ENCODE assay signal across 8 cellular contexts in the genomic region with DNA sequence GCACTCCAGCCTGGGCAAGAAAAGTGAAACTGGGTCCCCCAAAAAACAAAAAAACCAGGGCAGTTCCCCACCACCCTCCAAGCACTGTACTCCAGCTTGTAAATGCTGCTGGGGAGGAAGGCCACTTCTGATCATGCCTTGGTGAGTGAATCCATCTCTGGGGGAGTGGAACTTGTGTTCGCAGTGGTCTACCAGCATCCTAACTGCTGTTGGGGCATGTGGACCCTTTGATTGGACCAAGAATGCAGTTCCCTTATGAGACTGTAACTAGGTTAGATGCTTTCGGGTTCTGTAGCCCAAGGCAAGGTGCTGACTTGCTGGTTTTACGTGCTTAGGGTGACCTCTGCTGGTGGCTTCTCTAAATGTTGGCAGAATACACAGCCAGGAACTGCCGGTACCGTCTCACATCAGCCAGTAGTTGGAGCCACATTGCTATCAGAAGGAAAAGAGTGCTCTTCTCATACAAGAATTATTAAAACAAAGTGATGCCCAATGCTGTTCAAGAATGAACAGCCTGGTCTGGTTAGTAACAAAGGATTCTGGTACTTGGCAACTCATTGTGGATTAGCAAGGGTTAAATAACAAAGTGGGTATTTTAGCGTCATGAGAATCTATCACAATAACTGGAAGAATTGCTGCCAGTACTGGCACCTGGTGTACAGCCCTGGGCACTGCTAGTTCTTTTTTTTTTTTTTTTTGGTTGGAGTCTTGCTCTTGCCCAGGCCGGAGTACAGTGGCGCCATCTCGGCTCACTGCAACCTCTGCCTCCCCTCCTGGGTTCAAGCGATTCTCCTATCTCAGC. TPM values are rescaled to one million over a fixed set of nuclear protein-coding genes. Genes with fewer than 3 reads are reported as not detected.
DNase-seq lines count a peak whose midpoint lies in the region; ATAC-seq, FAIRE-seq and TF ChIP-seq lines count a peak whose summit lies in the region.

No MANE protein-coding gene starts in this region.

- no peak overlapping the region for H3K4me3 ChIP-seq in cardiac muscle cell

- H3K4me1 ChIP-seq in cardiac muscle cell (ENCODE audit: low read depth) = no peaks in the 10 kb centered on the region

- peak overlapping the region; percentile 78 for H3K27ac Mint-ChIP-seq in activated naive CD8-positive, alpha-beta T cell treated with anti-CD3 and anti-CD28 coated beads, Interleukin-2, amount 50 U/mL, for 24 hours

- H3K9me3 ChIP-seq in cardiac muscle cell (ENCODE audit: low read depth) = no peaks in the 10 kb centered on the region

- H3K4me3 Mint-ChIP-seq in activated naive CD8-positive, alpha-beta T cell treated with anti-CD3 and anti-CD28 coated beads, Interleukin-2, amount 50 U/mL, for 24 hours = no peak overlapping the region

- H3K27me3 ChIP-seq in cardiac muscle cell = no peaks in the 10 kb centered on the region

- peak; percentile 98 for FAIRE-seq in GM12891 (lab: Jason Lieb, UNC)

- TF ChIP-seq CTCF in cardiac muscle cell (IDR thresholded peaks at IDR 0.05; ENCODE audit: low read depth, low read length) = peak; percentile 98

- H3K36me3 Mint-ChIP-seq in activated naive CD8-positive, alpha-beta T cell treated with anti-CD3 and anti-CD28 coated beads, Interleukin-2, amount 50 U/mL, for 24 hours (ENCODE audit: low read depth) = peaks cover 7% of the 10 kb centered on the region

- ATAC-seq in HG02885 (IDR thresholded peaks at IDR 0.05; ENCODE audit: poor library complexity, unreplicated experiment) = peak; percentile 88
- ATAC-seq in activated naive CD8-positive, alpha-beta T cell treated with anti-CD3 and anti-CD28 coated beads, Interleukin-2, amount 50 U/mL, for 24 hours = peak; percentile 100

- peak; percentile 85 for DNase-seq in GM12891 (ENCODE audit: insufficient read length, low spot score)
- peak; percentile 87 for DNase-seq in NCI-H146 treated with DMSO at 0.1 percent for 48 hours (lab: John Stamatoyannopoulos, UW; ENCODE audit: unreplicated experiment)
- DNase-seq in SW480 (ENCODE audit: low spot score) = peak; percentile 93
- DNase-seq in activated naive CD8-positive, alpha-beta T cell treated with anti-CD3 and anti-CD28 coated beads, Interleukin-2, amount 50 U/mL, for 24 hours = peak; percentile 88
- peak; percentile 94 to 98 for DNase-seq in cardiac muscle cell (ENCODE audit: low read depth in 1 of 2, low spot score in 1 of 2)
- DNase-seq in pulmonary artery endothelial cell (ENCODE audit: low read depth, low spot score) = peak; percentile 89
- DNase-seq in mesenteric fat pad (ENCODE audit: low spot score) = no peak

- TF ChIP-seq POLR2A in GM12891 (IDR thresholded peaks at IDR 0.05; ENCODE audit: low read depth, low read length) = no peak

- H3K9me3 Mint-ChIP-seq in activated naive CD8-positive, alpha-beta T cell treated with anti-CD3 and anti-CD28 coated beads, Interleukin-2, amount 50 U/mL, for 24 hours = no peaks in the 10 kb centered on the region

- H3K36me3 ChIP-seq in cardiac muscle cell = no peaks in the 10 kb centered on the region

- H3K27ac ChIP-seq in cardiac muscle cell = no peak overlapping the region

- H3K4me1 Mint-ChIP-seq in activated naive CD8-positive, alpha-beta T cell treated with anti-CD3 and anti-CD28 coated beads, Interleukin-2, amount 50 U/mL, for 24 hours = peaks cover 6% of the 10 kb centered on the region

- H3K27me3 Mint-ChIP-seq in activated naive CD8-positive, alpha-beta T cell treated with anti-CD3 and anti-CD28 coated beads, Interleukin-2, amount 50 U/mL, for 24 hours = no peaks in the 10 kb centered on the region

TF ChIP-seq in GM12891, 5 proteins besides CTCF, POLR2A, EP300 and RAD21:
- TF ChIP-seq TAF1 (IDR thresholded peaks at IDR 0.05; ENCODE audit: low read depth, low read length) = no peak
- no peak for TF ChIP-seq POLR2AphosphoS5 (IDR thresholded peaks at IDR 0.05; ENCODE audit: low read depth, low read length)
- TF ChIP-seq SPI1 (IDR thresholded peaks at IDR 0.05; ENCODE audit: low read depth, low read length) = peak; percentile 52
- no peak for TF ChIP-seq POU2F2 (IDR thresholded peaks at IDR 0.05; ENCODE audit: low read depth, low read length)
- TF ChIP-seq PAX5 (IDR thresholded peaks at IDR 0.05; ENCODE audit: insufficient read depth, low read length, severe bottlenecking) = no peak

RNA-seq across cellular contexts. Expression of a gene that starts 13.0 kb away (rescaled TPM):
- polyA plus RNA-seq in GM12891 (2012; ENCODE audit: low read depth, missing spikeins) = 20.3 TPM
- 28.6 and 36.8 TPM in 2 replicates for total RNA-seq in cardiac muscle cell
- polyA plus RNA-seq in cardiac muscle cell = 24.6 and 30.8 TPM in 2 replicates
- 34.0 and 47.6 TPM in 2 replicates for total RNA-seq in pulmonary artery endothelial cell
- 31.7 TPM for total RNA-seq in mesenteric fat pad

RNA-seq across cellular contexts. Expression of a gene that starts 13.3 kb away (rescaled TPM):
- polyA plus RNA-seq in GM12891 (2012; ENCODE audit: low read depth, missing spikeins) = 206 TPM
- total RNA-seq in cardiac muscle cell (72.2 and 77.0 TPM in 2 replicates), pulmonary artery endothelial cell (38.8 and 45.2 TPM in 2 replicates), mesenteric fat pad (121 TPM)
- polyA plus RNA-seq in cardiac muscle cell = 441 and 496 TPM in 2 replicates

RNA-seq across cellular contexts. Expression of a gene that starts 22.8 kb away (rescaled TPM):
- polyA plus RNA-seq in GM12891 (2012; ENCODE audit: low read depth, missing spikeins) = not detected
- total RNA-seq in cardiac muscle cell (not detected in 2 replicates), pulmonary artery endothelial cell (0.26 and 0.49 TPM in 2 replicates), mesenteric fat pad (not detected)
- polyA plus RNA-seq in cardiac muscle cell = not detected in 2 replicates

RNA-seq across cellular contexts. Expression of a gene that starts 27.5 kb away (rescaled TPM):
- polyA plus RNA-seq in GM12891 (2012; ENCODE audit: low read depth, missing spikeins) = 52.9 TPM
- total RNA-seq in cardiac muscle cell = 55.7 and 74.7 TPM in 2 replicates
- polyA plus RNA-seq in cardiac muscle cell = 51.6 and 59.4 TPM in 2 replicates
- total RNA-seq in pulmonary artery endothelial cell = 52.8 and 60.4 TPM in 2 replicates
- total RNA-seq in mesenteric fat pad = 47.9 TPM

RNA-seq across cellular contexts. Expression of a gene that starts 37.3 kb away (rescaled TPM):
- polyA plus RNA-seq in GM12891 (2012; ENCODE audit: low read depth, missing spikeins) = not detected
- total RNA-seq in cardiac muscle cell = not detected in 2 replicates
- polyA plus RNA-seq in cardiac muscle cell = not detected in 2 replicates
- total RNA-seq in pulmonary artery endothelial cell = 0.11 and 0.20 TPM in 2 replicates
- 0.51 TPM for total RNA-seq in mesenteric fat pad
